Comparison of ENCODE assay signal across 1 cellular context in the genomic region with DNA sequence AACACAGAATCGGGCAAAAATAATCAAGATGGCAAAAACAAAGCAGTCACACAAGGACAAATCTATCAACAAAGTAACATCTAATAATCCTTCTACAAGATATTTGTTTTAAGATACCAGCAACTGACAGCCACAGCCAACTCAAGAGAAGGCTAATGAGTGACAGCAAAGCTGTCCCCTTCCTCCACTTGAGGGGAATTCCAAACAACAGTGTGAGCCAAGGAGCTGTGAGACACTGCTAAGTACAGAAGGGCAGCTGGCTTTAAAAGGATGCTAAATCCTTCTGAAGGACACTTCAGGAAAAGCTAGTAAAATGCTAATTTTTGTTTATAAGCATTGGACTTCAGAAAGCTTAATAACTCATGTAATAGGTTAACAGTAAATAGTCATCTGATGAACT.
TF ChIP-seq lines count a peak whose summit lies in the region.

No MANE protein-coding gene starts in this region.

TF ChIP-seq in GM23338, 12 proteins besides CTCF, POLR2A, EP300 and RAD21 (continued from another document):
- TF ChIP-seq, protein P1, sequence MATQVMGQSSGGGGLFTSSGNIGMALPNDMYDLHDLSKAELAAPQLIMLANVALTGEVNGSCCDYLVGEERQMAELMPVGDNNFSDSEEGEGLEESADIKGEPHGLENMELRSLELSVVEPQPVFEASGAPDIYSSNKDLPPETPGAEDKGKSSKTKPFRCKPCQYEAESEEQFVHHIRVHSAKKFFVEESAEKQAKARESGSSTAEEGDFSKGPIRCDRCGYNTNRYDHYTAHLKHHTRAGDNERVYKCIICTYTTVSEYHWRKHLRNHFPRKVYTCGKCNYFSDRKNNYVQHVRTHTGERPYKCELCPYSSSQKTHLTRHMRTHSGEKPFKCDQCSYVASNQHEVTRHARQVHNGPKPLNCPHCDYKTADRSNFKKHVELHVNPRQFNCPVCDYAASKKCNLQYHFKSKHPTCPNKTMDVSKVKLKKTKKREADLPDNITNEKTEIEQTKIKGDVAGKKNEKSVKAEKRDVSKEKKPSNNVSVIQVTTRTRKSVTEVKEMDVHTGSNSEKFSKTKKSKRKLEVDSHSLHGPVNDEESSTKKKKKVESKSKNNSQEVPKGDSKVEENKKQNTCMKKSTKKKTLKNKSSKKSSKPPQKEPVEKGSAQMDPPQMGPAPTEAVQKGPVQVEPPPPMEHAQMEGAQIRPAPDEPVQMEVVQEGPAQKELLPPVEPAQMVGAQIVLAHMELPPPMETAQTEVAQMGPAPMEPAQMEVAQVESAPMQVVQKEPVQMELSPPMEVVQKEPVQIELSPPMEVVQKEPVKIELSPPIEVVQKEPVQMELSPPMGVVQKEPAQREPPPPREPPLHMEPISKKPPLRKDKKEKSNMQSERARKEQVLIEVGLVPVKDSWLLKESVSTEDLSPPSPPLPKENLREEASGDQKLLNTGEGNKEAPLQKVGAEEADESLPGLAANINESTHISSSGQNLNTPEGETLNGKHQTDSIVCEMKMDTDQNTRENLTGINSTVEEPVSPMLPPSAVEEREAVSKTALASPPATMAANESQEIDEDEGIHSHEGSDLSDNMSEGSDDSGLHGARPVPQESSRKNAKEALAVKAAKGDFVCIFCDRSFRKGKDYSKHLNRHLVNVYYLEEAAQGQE (IDR thresholded peaks at IDR 0.05; ENCODE audit: unreplicated experiment), result no peak
